1 cellular context compared by ENCODE assay signal in genomic region chr15:31222769-31223345, GRCh38.
A peak's percentile ranks its signal among the peaks of the same experiment; 100 is the strongest.
TF ChIP-seq lines count a peak whose summit lies in the region.

No MANE protein-coding gene starts in this region.

TF ChIP-seq in HepG2, 621 proteins besides CTCF, POLR2A, EP300 and RAD21 (continued from another document):
- TF ChIP-seq FUBP1 (CRISPR knock-in tag; IDR thresholded peaks at IDR 0.05; ENCODE audit: borderline replicate concordance), result no peak
- TF ChIP-seq ZNF510 (CRISPR knock-in tag; IDR thresholded peaks at IDR 0.05; ENCODE audit: low read depth), result no peak
- TF ChIP-seq TBX3 (IDR thresholded peaks at IDR 0.05; ENCODE audit: borderline replicate concordance), result no peak
- no peak for TF ChIP-seq ZC3H4 (CRISPR knock-in tag; IDR thresholded peaks at IDR 0.05; ENCODE audit: borderline replicate concordance)
- peak; percentile 91 for TF ChIP-seq MAFF (IDR thresholded peaks at IDR 0.05; ENCODE audit: low read depth, low read length)
- no peak for TF ChIP-seq KIAA2018 (CRISPR knock-in tag; IDR thresholded peaks at IDR 0.05; ENCODE audit: borderline replicate concordance)
- TF ChIP-seq RFX1 (IDR thresholded peaks at IDR 0.05), result no peak
TF ChIP-seq in HepG2: peak in this region for 2.
